Comparison of ENCODE assay signal across 11 cellular contexts in genomic region chr16:3645504-3646347, GRCh38. TPM values are rescaled to one million over a fixed set of nuclear protein-coding genes. Genes with fewer than 3 reads are reported as not detected.
DNase-seq lines count a peak whose midpoint lies in the region; ATAC-seq and TF ChIP-seq lines count a peak whose summit lies in the region.
"Had no signal": no experiment of that assay in that cellular context is flagged by ENCODE, and none has a peak within 500 bp of the region (broad histone marks: within the 10 kb centered on the region; RNA-seq: fewer than 3 reads in every experiment).

No MANE protein-coding gene starts in this region.

- H3K36me3 ChIP-seq in neural cell (ENCODE audit: insufficient read depth, low read length): no peaks in the 10 kb centered on the region

- H4K20me1 ChIP-seq in neural cell (ENCODE audit: insufficient read depth): no peaks in the 10 kb centered on the region

- H3K79me2 ChIP-seq in neural cell (replicated peaks; ENCODE audit: insufficient read depth, low read length): no peaks in the 10 kb centered on the region

- peak; percentile 17 for DNase-seq in AG10803 (ENCODE audit: low read depth)
- peak; percentile 73 for DNase-seq in HT-29 (ENCODE audit: low spot score)
- DNase-seq in coronary artery (ENCODE audit: low spot score): peak; percentile 41
- no peak for DNase-seq in CD14-positive monocyte (ENCODE audit: low spot score)
- DNase-seq in stimulated activated CD4-positive, alpha-beta T cell treated with anti-CD3 and anti-CD28 coated beads, Interleukin-4, amount 100 ng/mL, for 24 hours: no peak
- DNase-seq: OCI-M1 had no signal

- H3K27ac ChIP-seq in coronary artery: no peak overlapping the region
- peak overlapping the region; percentile 20 for H3K27ac ChIP-seq in neural cell (ENCODE audit: low read length)
- H3K27ac ChIP-seq: HL-60 had no signal

- H3K9me3 Mint-ChIP-seq in CD14-positive monocyte: no peaks in the 10 kb centered on the region
- H3K9me3 Mint-ChIP-seq: dendritic cell treated with granulocyte-macrophage colony-stimulating factor and Interleukin-4, amounts not matched to agents 40 ng/mL and 50 ng/mL, for 4 days had no signal

- H3K4me3 ChIP-seq in AG10803 (ENCODE audit: low read length) (no peak overlapping the region), coronary artery (no peak overlapping the region), neural cell (ENCODE audit: low read length) (peak overlapping the region; percentile 3)

- no peak overlapping the region for H3K4me3 Mint-ChIP-seq in CD14-positive monocyte
- H3K4me3 Mint-ChIP-seq: dendritic cell treated with granulocyte-macrophage colony-stimulating factor and Interleukin-4, amounts not matched to agents 40 ng/mL and 50 ng/mL, for 4 days had no signal

- intact Hi-C loops in CD14-positive monocyte (cut with micrococcal nuclease): loop anchor here in 1 of 2 donors (10.0 kb wide), 1 partner anchor 61 kb away; no protein-coding TSS in a partner anchor

- peaks cover 38 to 75% of the 10 kb centered on the region in 2 donors for H3K36me3 Mint-ChIP-seq in CD14-positive monocyte

- no peaks in the 10 kb centered on the region for H3K4me1 Mint-ChIP-seq in CD14-positive monocyte

- no peaks in the 10 kb centered on the region for H3K9me2 ChIP-seq in neural cell (ENCODE audit: insufficient read depth, low read length)

- H3K27me3 ChIP-seq in neural cell (ENCODE audit: insufficient read depth, low read depth, low read length): no peaks in the 10 kb centered on the region

- no peaks in the 10 kb centered on the region for H3K27me3 Mint-ChIP-seq in CD14-positive monocyte (ENCODE audit: low read depth in 3 of 3)
- H3K27me3 Mint-ChIP-seq: dendritic cell treated with granulocyte-macrophage colony-stimulating factor and Interleukin-4, amounts not matched to agents 40 ng/mL and 50 ng/mL, for 4 days had no signal

- no peak overlapping the region for H2AFZ ChIP-seq in neural cell (ENCODE audit: low read depth, low read length)

- H3K9ac ChIP-seq in neural cell (ENCODE audit: low read length): peak overlapping the region; percentile 17

- H3F3A ChIP-seq in neural cell (ENCODE audit: insufficient read depth, low read length, poor library complexity, severe bottlenecking): no peaks in the 10 kb centered on the region

- TF ChIP-seq CTCF in AG10803 (conservative IDR thresholded peaks at IDR 0.05; ENCODE audit: low read length): no peak
- no peak for TF ChIP-seq CTCF in coronary artery (IDR thresholded peaks at IDR 0.05)
- TF ChIP-seq CTCF in neural cell (IDR thresholded peaks at IDR 0.05; ENCODE audit: poor library complexity, severe bottlenecking): no peak
- no peak for TF ChIP-seq CTCF in CD14-positive monocyte (IDR thresholded peaks at IDR 0.05)

- no peak overlapping the region for H3K27ac Mint-ChIP-seq in CD14-positive monocyte
- H3K27ac Mint-ChIP-seq: dendritic cell treated with granulocyte-macrophage colony-stimulating factor and Interleukin-4, amounts not matched to agents 40 ng/mL and 50 ng/mL, for 4 days had no signal

- no peak for TF ChIP-seq RAD21 in neural cell (conservative IDR thresholded peaks at IDR 0.05)

- TF ChIP-seq EP300 in neural cell (conservative IDR thresholded peaks at IDR 0.05; ENCODE audit: poor library complexity, severe bottlenecking): no peak

- H3K4me2 ChIP-seq in neural cell (ENCODE audit: low read length): no peak overlapping the region

- H3K9me3 ChIP-seq in neural cell (ENCODE audit: low read length): no peaks in the 10 kb centered on the region

- ATAC-seq in HG02870 (IDR thresholded peaks at IDR 0.05; ENCODE audit: unreplicated experiment) (no peak), HG03095 (IDR thresholded peaks at IDR 0.05; ENCODE audit: unreplicated experiment) (no peak)

TF ChIP-seq in neural cell, 6 proteins besides CTCF, POLR2A, EP300 and RAD21:
- TF ChIP-seq SMC3 (conservative IDR thresholded peaks at IDR 0.05; ENCODE audit: poor library complexity) (no peak), REST (IDR thresholded peaks at IDR 0.05; ENCODE audit: borderline replicate concordance) (no peak), EZH2 (IDR thresholded peaks at IDR 0.05; ENCODE audit: borderline replicate concordance, insufficient read depth, low read length, poor library complexity, severe bottlenecking) (no peak), MXI1 (conservative IDR thresholded peaks at IDR 0.05; ENCODE audit: poor library complexity, severe bottlenecking) (peak; percentile 32), TAF1 (IDR thresholded peaks at IDR 0.05; ENCODE audit: low read depth) (no peak), POLR2AphosphoS5 (IDR thresholded peaks at IDR 0.05) (peak; percentile 32)

RNA-seq across cellular contexts. Expression of gene DNASE1, which starts 8.8 kb away (rescaled TPM):
- total RNA-seq in HT-29 (2014; rRNA removed; shearing (Covaris generic)): 27.1 and 46.6 TPM in 2 replicates
- 47.8 and 61.4 TPM in 2 replicates for polyA plus RNA-seq in neural cell
- polyA minus RNA-seq in neural cell: 103 and 116 TPM in 2 replicates
- 1 to 10 TPM in 1 of 2 donors, not detected in 1; 1.5 TPM for polyA plus RNA-seq in CD14-positive monocyte

RNA-seq across cellular contexts. Expression of gene SLX4, which starts 34.3 kb away (rescaled TPM):
- total RNA-seq in HT-29 (2014; rRNA removed; shearing (Covaris generic)): 6.1 and 6.4 TPM in 2 replicates
- polyA plus RNA-seq in neural cell: 2.9 and 4.8 TPM in 2 replicates
- 13.3 and 13.9 TPM in 2 replicates for polyA minus RNA-seq in neural cell
- polyA plus RNA-seq in CD14-positive monocyte: under 1 TPM; 0.12 to 0.71 TPM

Comparison
In these comparisons a context has a peak if more than half of its experiments do, and no peak if none do; other contexts are left out.
1. DNase-seq: peak in AG10803 (single experiment), HT-29 (single experiment) and coronary artery (single experiment); none in CD14-positive monocyte (single experiment) and stimulated activated CD4-positive, alpha-beta T cell treated with anti-CD3 and anti-CD28 coated beads, Interleukin-4, amount 100 ng/mL, for 24 hours (single experiment).
2. RNA of gene DNASE1, which starts 8.8 kb away (polyA plus RNA-seq): 47.8 to 61.4 TPM in neural cell; 1.5 TPM in CD14-positive monocyte; every median in the first group is over 10 times any median in the second.